Comparison of ENCODE assay signal across 24 cellular contexts in the genomic region with DNA sequence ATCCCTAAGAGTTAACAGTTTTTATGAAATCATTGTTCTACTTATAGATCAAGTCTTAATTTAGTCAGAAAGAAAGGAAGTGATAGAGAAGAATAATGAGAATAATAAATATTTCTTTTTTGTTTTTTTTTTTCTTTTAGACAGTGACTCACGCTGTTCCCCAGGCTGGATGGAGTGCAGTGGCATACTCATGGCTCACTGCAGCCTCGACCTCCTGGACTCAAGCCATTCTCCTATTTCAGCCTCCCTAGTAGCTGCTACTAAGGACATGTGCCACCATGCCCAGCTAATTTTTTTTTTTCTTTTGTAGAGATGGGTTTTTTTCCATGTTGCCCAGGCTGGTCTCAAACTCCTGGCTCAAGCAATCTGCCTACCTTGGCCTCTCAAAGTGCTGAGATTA. TPM values are rescaled to one million over a fixed set of nuclear protein-coding genes. Genes with fewer than 3 reads are reported as not detected.
"Had no signal": no experiment of that assay in that cellular context is flagged by ENCODE, and none has a peak within 500 bp of the region (broad histone marks: within the 10 kb centered on the region; RNA-seq: fewer than 3 reads in every experiment).

No MANE protein-coding gene starts in this region.

- H3K4me3 ChIP-seq: heart left ventricle, ovary, spleen, testis, upper lobe of left lung had no signal

- H3K9me3 ChIP-seq: ovary, testis, upper lobe of left lung had no signal

- H3K36me3 Mint-ChIP-seq: activated naive CD8-positive, alpha-beta T cell treated with anti-CD3 and anti-CD28 coated beads for 36 hours had no signal

- H3K27ac Mint-ChIP-seq: activated CD4-positive, alpha-beta T cell treated with anti-CD3 and anti-CD28 coated beads, Interleukin-2, amount 10 ng/mL, durations not matched to agents 24 days and 14 days; activated naive CD8-positive, alpha-beta T cell treated with anti-CD3 and anti-CD28 coated beads for 36 hours; activated T-cell treated with anti-CD3 and anti-CD28 coated beads, Interleukin-2, amount 50 U/mL, for 72 hours; naive thymus-derived CD4-positive, alpha-beta T cell; stimulated activated naive CD8-positive, alpha-beta T cell treated with anti-CD3 and anti-CD28 coated beads, Interleukin-15, amount 100 ng/mL, for 72 hours had no signal

- H3K27me3 ChIP-seq: heart left ventricle, ovary, spleen, testis, upper lobe of left lung had no signal

- H3K27me3 Mint-ChIP-seq: activated naive CD8-positive, alpha-beta T cell treated with anti-CD3 and anti-CD28 coated beads for 36 hours; stimulated activated naive CD8-positive, alpha-beta T cell treated with anti-CD3 and anti-CD28 coated beads, Interleukin-15, amount 100 ng/mL, for 72 hours had no signal

- H3K27ac ChIP-seq: heart left ventricle, ovary, spleen, testis, upper lobe of left lung had no signal

- ATAC-seq: activated T-cell treated with anti-CD3 and anti-CD28 coated beads, Interleukin-2, amount 50 U/mL, for 72 hours; esophagus mucosa; heart left ventricle; naive thymus-derived CD4-positive, alpha-beta T cell; sciatic nerve; stimulated activated naive CD8-positive, alpha-beta T cell treated with anti-CD3 and anti-CD28 coated beads, Interleukin-15, amount 100 ng/mL, for 72 hours had no signal

- H3K36me3 ChIP-seq: heart left ventricle, ovary, spleen, upper lobe of left lung had no signal

- H3K4me1 ChIP-seq: testis had no signal

- DNase-seq: activated CD4-positive, alpha-beta T cell treated with anti-CD3 and anti-CD28 coated beads, Interleukin-2, amount 10 ng/mL, durations not matched to agents 24 days and 14 days; activated CD4-positive, CD25-positive, alpha-beta regulatory T cell; activated CD8-positive, alpha-beta memory T cell treated with anti-CD3 and anti-CD28 coated beads, Interleukin-2, amount 50 U/mL, for 48 hours; activated gamma-delta T cell; activated naive CD8-positive, alpha-beta T cell treated with anti-CD3 and anti-CD28 coated beads for 36 hours; activated T-cell treated with anti-CD3 and anti-CD28 coated beads, Interleukin-2, amount 50 U/mL, for 72 hours; amygdala; heart left ventricle; naive thymus-derived CD4-positive, alpha-beta T cell; ovary; spleen; stimulated activated naive CD8-positive, alpha-beta T cell treated with anti-CD3 and anti-CD28 coated beads, Interleukin-15, amount 100 ng/mL, for 72 hours; SW 1271; testis; upper lobe of left lung had no signal

- H3K4me3 Mint-ChIP-seq: activated CD4-positive, alpha-beta T cell treated with anti-CD3 and anti-CD28 coated beads, Interleukin-2, amount 10 ng/mL, durations not matched to agents 24 days and 14 days; activated naive CD8-positive, alpha-beta T cell treated with anti-CD3 and anti-CD28 coated beads for 36 hours; activated T-cell treated with anti-CD3 and anti-CD28 coated beads, Interleukin-2, amount 50 U/mL, for 72 hours; naive thymus-derived CD4-positive, alpha-beta T cell; stimulated activated naive CD8-positive, alpha-beta T cell treated with anti-CD3 and anti-CD28 coated beads, Interleukin-15, amount 100 ng/mL, for 72 hours had no signal

RNA-seq across cellular contexts. Expression of a gene that starts 11.0 kb away (rescaled TPM):
- total RNA-seq: activated CD4-positive, alpha-beta T cell treated with anti-CD3 and anti-CD28 coated beads, Interleukin-2, amount 10 ng/mL, durations not matched to agents 24 days and 14 days; activated naive CD8-positive, alpha-beta T cell treated with anti-CD3 and anti-CD28 coated beads for 36 hours; activated T-cell treated with anti-CD3 and anti-CD28 coated beads, Interleukin-2, amount 50 U/mL, for 72 hours; chondrocyte; dermis microvascular lymphatic vessel endothelial cell; esophagus mucosa; frontal cortex; heart left ventricle; lung microvascular endothelial cell; mononuclear cell; naive thymus-derived CD4-positive, alpha-beta T cell; ovary; pulmonary artery endothelial cell; sciatic nerve; spleen; T-helper 2 cell treated with Interferon-gamma antibody and Interleukin-4, amounts not matched to agents 100 ng/mL and 5 ng/mL, for 36 hours; testis; upper lobe of left lung had no signal

RNA-seq across cellular contexts. Expression of a gene that starts 13.9 kb away (rescaled TPM):
- total RNA-seq: activated CD4-positive, alpha-beta T cell treated with anti-CD3 and anti-CD28 coated beads, Interleukin-2, amount 10 ng/mL, durations not matched to agents 24 days and 14 days; activated T-cell treated with anti-CD3 and anti-CD28 coated beads, Interleukin-2, amount 50 U/mL, for 72 hours; chondrocyte; dermis microvascular lymphatic vessel endothelial cell; esophagus mucosa; frontal cortex; heart left ventricle; lung microvascular endothelial cell; naive thymus-derived CD4-positive, alpha-beta T cell; ovary; pulmonary artery endothelial cell; sciatic nerve; spleen; T-helper 2 cell treated with Interferon-gamma antibody and Interleukin-4, amounts not matched to agents 100 ng/mL and 5 ng/mL, for 36 hours; testis; upper lobe of left lung had no signal

RNA-seq across cellular contexts. Expression of a gene that starts 31.9 kb away (rescaled TPM):
- total RNA-seq: activated CD4-positive, alpha-beta T cell treated with anti-CD3 and anti-CD28 coated beads, Interleukin-2, amount 10 ng/mL, durations not matched to agents 24 days and 14 days; activated naive CD8-positive, alpha-beta T cell treated with anti-CD3 and anti-CD28 coated beads for 36 hours; activated T-cell treated with anti-CD3 and anti-CD28 coated beads, Interleukin-2, amount 50 U/mL, for 72 hours; chondrocyte; dermis microvascular lymphatic vessel endothelial cell; esophagus mucosa; frontal cortex; heart left ventricle; lung microvascular endothelial cell; mononuclear cell; naive thymus-derived CD4-positive, alpha-beta T cell; ovary; pulmonary artery endothelial cell; sciatic nerve; spleen; T-helper 2 cell treated with Interferon-gamma antibody and Interleukin-4, amounts not matched to agents 100 ng/mL and 5 ng/mL, for 36 hours; testis had no signal

RNA-seq across cellular contexts. Expression of a gene that starts 46.5 kb away (rescaled TPM):
- total RNA-seq: activated CD4-positive, alpha-beta T cell treated with anti-CD3 and anti-CD28 coated beads, Interleukin-2, amount 10 ng/mL, durations not matched to agents 24 days and 14 days; activated naive CD8-positive, alpha-beta T cell treated with anti-CD3 and anti-CD28 coated beads for 36 hours; activated T-cell treated with anti-CD3 and anti-CD28 coated beads, Interleukin-2, amount 50 U/mL, for 72 hours; chondrocyte; dermis microvascular lymphatic vessel endothelial cell; esophagus mucosa; frontal cortex; heart left ventricle; lung microvascular endothelial cell; mononuclear cell; naive thymus-derived CD4-positive, alpha-beta T cell; ovary; pulmonary artery endothelial cell; sciatic nerve; spleen; T-helper 2 cell treated with Interferon-gamma antibody and Interleukin-4, amounts not matched to agents 100 ng/mL and 5 ng/mL, for 36 hours; testis; upper lobe of left lung had no signal

RNA-seq across cellular contexts. Expression of a gene that starts 51.4 kb away (rescaled TPM):
- total RNA-seq: activated CD4-positive, alpha-beta T cell treated with anti-CD3 and anti-CD28 coated beads, Interleukin-2, amount 10 ng/mL, durations not matched to agents 24 days and 14 days; activated naive CD8-positive, alpha-beta T cell treated with anti-CD3 and anti-CD28 coated beads for 36 hours; activated T-cell treated with anti-CD3 and anti-CD28 coated beads, Interleukin-2, amount 50 U/mL, for 72 hours; chondrocyte; dermis microvascular lymphatic vessel endothelial cell; esophagus mucosa; frontal cortex; heart left ventricle; lung microvascular endothelial cell; mononuclear cell; naive thymus-derived CD4-positive, alpha-beta T cell; ovary; pulmonary artery endothelial cell; sciatic nerve; spleen; T-helper 2 cell treated with Interferon-gamma antibody and Interleukin-4, amounts not matched to agents 100 ng/mL and 5 ng/mL, for 36 hours; testis; upper lobe of left lung had no signal
